Comparison of ENCODE assay signal across 1 cellular context in genomic region chr7:152464312-152465117, GRCh38.
A peak's percentile ranks its signal among the peaks of the same experiment; 100 is the strongest.
TF ChIP-seq lines count a peak whose summit lies in the region.

No MANE protein-coding gene starts in this region.

TF ChIP-seq in HEK293, 187 proteins besides CTCF, POLR2A, EP300 and RAD21 (continued from another document and continues in another):
- TF ChIP-seq TSHZ1 (tag by site-specific recombination; IDR thresholded peaks at IDR 0.05; ENCODE audit: borderline replicate concordance) (no peak), ZNF621 (tag by site-specific recombination; IDR thresholded peaks at IDR 0.05) (no peak), ZNF26 (tag by site-specific recombination; IDR thresholded peaks at IDR 0.05) (no peak), ZBTB11 (tag by site-specific recombination; conservative IDR thresholded peaks at IDR 0.05; ENCODE audit: low read depth) (peak; percentile 51; the same call in 1 of the 2 replicates), MZF1 (tag by site-specific recombination; IDR thresholded peaks at IDR 0.05; ENCODE audit: borderline replicate concordance) (peak; percentile 63; the same call in 1 of the 2 replicates), ZNF132 (tag by site-specific recombination; IDR thresholded peaks at IDR 0.05; ENCODE audit: borderline replicate concordance) (no peak), ZNF521 (tag by site-specific recombination; IDR thresholded peaks at IDR 0.05) (no peak), ZNF658 (tag by site-specific recombination; IDR thresholded peaks at IDR 0.05) (no peak), ZNF514 (tag by site-specific recombination; IDR thresholded peaks at IDR 0.05) (no peak), ZNF560 (tag by site-specific recombination; IDR thresholded peaks at IDR 0.05; ENCODE audit: borderline replicate concordance) (no peak), EGR2 (tag by site-specific recombination; IDR thresholded peaks at IDR 0.05; ENCODE audit: low read depth) (peak; percentile 78), ZNF670 (tag by site-specific recombination; IDR thresholded peaks at IDR 0.05; ENCODE audit: low read depth) (no peak), IKZF3 (tag by site-specific recombination; IDR thresholded peaks at IDR 0.05) (peak; percentile 56), ZNF768 (tag by site-specific recombination; IDR thresholded peaks at IDR 0.05) (0 out of 2 replicates have a peak, but pooled peaks have one; percentile 26), ZNF23 (tag by site-specific recombination; IDR thresholded peaks at IDR 0.05; ENCODE audit: borderline replicate concordance) (0 out of 2 replicates have a peak, but pooled peaks have one; percentile 25), ZNF677 (tag by site-specific recombination; IDR thresholded peaks at IDR 0.05) (no peak), KLF8 (tag by site-specific recombination; IDR thresholded peaks at IDR 0.05) (no peak), ZNF624 (tag by site-specific recombination; IDR thresholded peaks at IDR 0.05) (no peak), HOXA7 (CRISPR knock-in tag; IDR thresholded peaks at IDR 0.05; ENCODE audit: borderline replicate concordance) (no peak), ZNF148 (tag by site-specific recombination; IDR thresholded peaks at IDR 0.05; ENCODE audit: borderline replicate concordance) (0 out of 2 replicates have a peak, but pooled peaks have one; percentile 64), ZNF350 (tag by site-specific recombination; IDR thresholded peaks at IDR 0.05) (no peak), ZNF324 (tag by site-specific recombination; IDR thresholded peaks at IDR 0.05) (peak; percentile 36; the same call in 1 of the 2 replicates), ZSCAN16 (tag by site-specific recombination; IDR thresholded peaks at IDR 0.05) (peak; percentile 65; the same call in 1 of the 2 replicates), ZSCAN18 (tag by site-specific recombination; IDR thresholded peaks at IDR 0.05) (peak; percentile 70), ZNF555 (tag by site-specific recombination; conservative IDR thresholded peaks at IDR 0.05) (no peak), ZSCAN23 (tag by site-specific recombination; IDR thresholded peaks at IDR 0.05) (no peak), BCL11B (tag by site-specific recombination; IDR thresholded peaks at IDR 0.05; ENCODE audit: low read depth) (peak; percentile 89), ZNF704 (tag by site-specific recombination; IDR thresholded peaks at IDR 0.05) (no peak), ZNF600 (tag by site-specific recombination; IDR thresholded peaks at IDR 0.05) (peak; percentile 90), KLF10 (tag by site-specific recombination; IDR thresholded peaks at IDR 0.05) (no peak; the same call in 1 of the 2 replicates), ZNF629 (tag by site-specific recombination; IDR thresholded peaks at IDR 0.05) (no peak), ZNF518A (tag by site-specific recombination; conservative IDR thresholded peaks at IDR 0.05; ENCODE audit: low read depth) (0 out of 2 replicates have a peak, but pooled peaks have one; percentile 19), ZNF548 (tag by site-specific recombination; IDR thresholded peaks at IDR 0.05) (no peak), GLIS1 (tag by site-specific recombination; IDR thresholded peaks at IDR 0.05) (peak; percentile 81), ZNF707 (tag by site-specific recombination; IDR thresholded peaks at IDR 0.05) (no peak), ZNF473 (tag by site-specific recombination; IDR thresholded peaks at IDR 0.05) (no peak), GLI2 (tag by site-specific recombination; IDR thresholded peaks at IDR 0.05; ENCODE audit: borderline replicate concordance, low read depth) (0 out of 2 replicates have a peak, but pooled peaks have one; percentile 8), INSM2 (tag by site-specific recombination; IDR thresholded peaks at IDR 0.05) (peak; percentile 56; the same call in 1 of the 2 replicates), ZNF174 (tag by site-specific recombination; IDR thresholded peaks at IDR 0.05) (no peak; the same call in 1 of the 2 replicates), ZNF529 (tag by site-specific recombination; IDR thresholded peaks at IDR 0.05; ENCODE audit: insufficient replicate concordance) (no peak), ZNF140 (tag by site-specific recombination; IDR thresholded peaks at IDR 0.05) (no peak), ZNF169 (tag by site-specific recombination; IDR thresholded peaks at IDR 0.05) (no peak)
